14 cellular contexts compared by ENCODE assay signal in genomic region chr15:51865291-51865690, GRCh38.
"Had no signal": no experiment of that assay in that cellular context is flagged by ENCODE, and none has a peak within 500 bp of the region (broad histone marks: within the 10 kb centered on the region; RNA-seq: fewer than 3 reads in every experiment).

No MANE protein-coding gene starts in this region.

- H3K27me3 ChIP-seq: adrenal gland, body of pancreas, upper lobe of left lung had no signal

- H3K4me3 ChIP-seq: adrenal gland, body of pancreas, lower lobe of right lung, mucosa of descending colon, upper lobe of left lung had no signal

- ATAC-seq: body of pancreas; lower lobe of right lung; mucosa of descending colon; naive thymus-derived CD8-positive, alpha-beta T cell; right cardiac atrium; stimulated activated naive B cell treated with anti-CD40 and anti-IgM and Interleukin-4, amounts not matched to agents 10 μg/mL and 1 μg/mL and 100 μg/mL, for 72 hours had no signal

- H3K4me1 ChIP-seq: body of pancreas had no signal

- H3K27me3 Mint-ChIP-seq: activated CD4-positive, alpha-beta T cell treated with anti-CD3 and anti-CD28 coated beads, Interleukin-2, amount 10 ng/mL, durations not matched to agents 24 days and 14 days; central memory CD8-positive, alpha-beta T cell; naive thymus-derived CD8-positive, alpha-beta T cell; stimulated activated naive B cell treated with anti-CD40 and anti-IgM and Interleukin-4, amounts not matched to agents 10 μg/mL and 1 μg/mL and 100 μg/mL, for 72 hours had no signal

- H3K27ac Mint-ChIP-seq: stimulated activated naive B cell treated with anti-CD40 and anti-IgM and Interleukin-4, amounts not matched to agents 10 μg/mL and 1 μg/mL and 100 μg/mL, for 72 hours had no signal

- H3K27ac ChIP-seq: adrenal gland, body of pancreas, lower lobe of right lung, upper lobe of left lung had no signal

- H3K4me3 Mint-ChIP-seq: central memory CD8-positive, alpha-beta T cell; stimulated activated naive B cell treated with anti-CD40 and anti-IgM and Interleukin-4, amounts not matched to agents 10 μg/mL and 1 μg/mL and 100 μg/mL, for 72 hours had no signal

- H3K9me3 Mint-ChIP-seq: activated CD4-positive, alpha-beta T cell treated with anti-CD3 and anti-CD28 coated beads, Interleukin-2, amount 10 ng/mL, durations not matched to agents 24 days and 14 days; central memory CD8-positive, alpha-beta T cell; naive thymus-derived CD8-positive, alpha-beta T cell; stimulated activated naive B cell treated with anti-CD40 and anti-IgM and Interleukin-4, amounts not matched to agents 10 μg/mL and 1 μg/mL and 100 μg/mL, for 72 hours had no signal

- DNase-seq: activated CD4-positive, alpha-beta T cell treated with anti-CD3 and anti-CD28 coated beads, Interleukin-2, amount 10 ng/mL, durations not matched to agents 24 days and 14 days; activated gamma-delta T cell; adrenal gland; body of pancreas; cortex of kidney; effector memory CD4-positive, alpha-beta T cell; hippocampal formation; lower lobe of right lung; mucosa of descending colon; naive thymus-derived CD8-positive, alpha-beta T cell; right cardiac atrium; stimulated activated naive B cell treated with anti-CD40 and anti-IgM and Interleukin-4, amounts not matched to agents 10 μg/mL and 1 μg/mL and 100 μg/mL, for 72 hours; upper lobe of left lung had no signal

- H3K9me3 ChIP-seq: adrenal gland, body of pancreas, lower lobe of right lung, mucosa of descending colon, upper lobe of left lung had no signal
